Comparison of ENCODE assay signal across 2 cellular contexts in the genomic region with DNA sequence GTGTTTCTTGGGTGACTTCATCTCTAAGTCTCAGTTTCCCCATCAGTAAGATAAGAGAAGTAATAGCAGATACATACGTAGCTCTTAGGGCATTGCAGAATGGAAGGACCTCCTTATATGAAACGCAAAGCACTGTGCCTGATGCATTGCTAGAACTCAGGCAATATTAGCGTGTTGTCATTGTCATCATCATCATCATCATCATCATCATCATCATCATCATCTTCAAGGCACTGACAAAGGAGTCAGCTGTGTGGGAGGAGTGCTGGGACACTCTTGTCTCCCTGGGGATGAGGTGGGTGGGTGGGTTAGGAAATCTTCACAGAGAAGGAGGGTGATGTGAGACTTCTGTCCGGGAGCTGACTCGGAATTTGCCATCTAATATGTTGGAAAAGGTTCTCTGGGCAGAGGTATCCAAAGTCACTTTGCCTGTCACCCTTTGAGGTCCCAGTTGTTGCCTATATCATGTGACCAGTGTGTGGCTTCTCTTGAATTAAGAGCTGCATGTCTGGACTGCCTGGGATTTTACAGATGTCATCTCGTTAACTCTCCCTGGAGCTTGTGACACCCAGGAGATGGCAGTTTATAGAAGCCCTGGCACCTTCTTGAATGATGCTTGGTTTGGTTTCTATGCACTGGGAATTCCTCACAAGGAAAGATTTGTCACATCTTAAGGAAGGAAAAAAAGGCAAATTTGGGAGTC.
TF ChIP-seq lines count a peak whose summit lies in the region.

No MANE protein-coding gene starts in this region.

TF ChIP-seq in SK-N-SH, 30 proteins besides CTCF, POLR2A, EP300 and RAD21:
- TF ChIP-seq ZBTB33 (IDR thresholded peaks at IDR 0.05; ENCODE audit: borderline replicate concordance, low read depth) (no peak), CHD2 (IDR thresholded peaks at IDR 0.05; ENCODE audit: low read length, partially characterized antibody) (no peak), SIN3A (IDR thresholded peaks at IDR 0.05; ENCODE audit: borderline replicate concordance, low read depth, low read length) (no peak), TCF12 (IDR thresholded peaks at IDR 0.05) (no peak), RFX5 (IDR thresholded peaks at IDR 0.05; ENCODE audit: low read length) (no peak), FOSL2 (IDR thresholded peaks at IDR 0.05; ENCODE audit: borderline replicate concordance, low read depth) (no peak)
- TF ChIP-seq, protein P1, sequence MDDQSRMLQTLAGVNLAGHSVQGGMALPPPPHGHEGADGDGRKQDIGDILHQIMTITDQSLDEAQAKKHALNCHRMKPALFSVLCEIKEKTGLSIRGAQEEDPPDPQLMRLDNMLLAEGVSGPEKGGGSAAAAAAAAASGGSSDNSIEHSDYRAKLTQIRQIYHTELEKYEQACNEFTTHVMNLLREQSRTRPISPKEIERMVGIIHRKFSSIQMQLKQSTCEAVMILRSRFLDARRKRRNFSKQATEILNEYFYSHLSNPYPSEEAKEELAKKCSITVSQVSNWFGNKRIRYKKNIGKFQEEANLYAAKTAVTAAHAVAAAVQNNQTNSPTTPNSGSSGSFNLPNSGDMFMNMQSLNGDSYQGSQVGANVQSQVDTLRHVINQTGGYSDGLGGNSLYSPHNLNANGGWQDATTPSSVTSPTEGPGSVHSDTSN (IDR thresholded peaks at IDR 0.05), result no peak
- TF ChIP-seq, protein P2, sequence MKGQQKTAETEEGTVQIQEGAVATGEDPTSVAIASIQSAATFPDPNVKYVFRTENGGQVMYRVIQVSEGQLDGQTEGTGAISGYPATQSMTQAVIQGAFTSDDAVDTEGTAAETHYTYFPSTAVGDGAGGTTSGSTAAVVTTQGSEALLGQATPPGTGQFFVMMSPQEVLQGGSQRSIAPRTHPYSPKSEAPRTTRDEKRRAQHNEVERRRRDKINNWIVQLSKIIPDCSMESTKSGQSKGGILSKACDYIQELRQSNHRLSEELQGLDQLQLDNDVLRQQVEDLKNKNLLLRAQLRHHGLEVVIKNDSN (IDR thresholded peaks at IDR 0.05; ENCODE audit: borderline replicate concordance, low read depth), result no peak
TF ChIP-seq in SK-N-SH: peak in this region for 0.

TF ChIP-seq in SK-N-SH treated with all-trans-retinoic acid at 6 μM for 48 hours, 23 proteins besides CTCF, POLR2A, EP300 and RAD21:
- TF ChIP-seq, protein P3, sequence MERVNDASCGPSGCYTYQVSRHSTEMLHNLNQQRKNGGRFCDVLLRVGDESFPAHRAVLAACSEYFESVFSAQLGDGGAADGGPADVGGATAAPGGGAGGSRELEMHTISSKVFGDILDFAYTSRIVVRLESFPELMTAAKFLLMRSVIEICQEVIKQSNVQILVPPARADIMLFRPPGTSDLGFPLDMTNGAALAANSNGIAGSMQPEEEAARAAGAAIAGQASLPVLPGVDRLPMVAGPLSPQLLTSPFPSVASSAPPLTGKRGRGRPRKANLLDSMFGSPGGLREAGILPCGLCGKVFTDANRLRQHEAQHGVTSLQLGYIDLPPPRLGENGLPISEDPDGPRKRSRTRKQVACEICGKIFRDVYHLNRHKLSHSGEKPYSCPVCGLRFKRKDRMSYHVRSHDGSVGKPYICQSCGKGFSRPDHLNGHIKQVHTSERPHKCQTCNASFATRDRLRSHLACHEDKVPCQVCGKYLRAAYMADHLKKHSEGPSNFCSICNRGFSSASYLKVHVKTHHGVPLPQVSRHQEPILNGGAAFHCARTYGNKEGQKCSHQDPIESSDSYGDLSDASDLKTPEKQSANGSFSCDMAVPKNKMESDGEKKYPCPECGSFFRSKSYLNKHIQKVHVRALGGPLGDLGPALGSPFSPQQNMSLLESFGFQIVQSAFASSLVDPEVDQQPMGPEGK (CRISPR knock-in tag; IDR thresholded peaks at IDR 0.05; ENCODE audit: borderline replicate concordance), result no peak
- TF ChIP-seq ARNTL (CRISPR knock-in tag; IDR thresholded peaks at IDR 0.05; ENCODE audit: borderline replicate concordance, low read depth), result no peak
- TF ChIP-seq, protein P4, sequence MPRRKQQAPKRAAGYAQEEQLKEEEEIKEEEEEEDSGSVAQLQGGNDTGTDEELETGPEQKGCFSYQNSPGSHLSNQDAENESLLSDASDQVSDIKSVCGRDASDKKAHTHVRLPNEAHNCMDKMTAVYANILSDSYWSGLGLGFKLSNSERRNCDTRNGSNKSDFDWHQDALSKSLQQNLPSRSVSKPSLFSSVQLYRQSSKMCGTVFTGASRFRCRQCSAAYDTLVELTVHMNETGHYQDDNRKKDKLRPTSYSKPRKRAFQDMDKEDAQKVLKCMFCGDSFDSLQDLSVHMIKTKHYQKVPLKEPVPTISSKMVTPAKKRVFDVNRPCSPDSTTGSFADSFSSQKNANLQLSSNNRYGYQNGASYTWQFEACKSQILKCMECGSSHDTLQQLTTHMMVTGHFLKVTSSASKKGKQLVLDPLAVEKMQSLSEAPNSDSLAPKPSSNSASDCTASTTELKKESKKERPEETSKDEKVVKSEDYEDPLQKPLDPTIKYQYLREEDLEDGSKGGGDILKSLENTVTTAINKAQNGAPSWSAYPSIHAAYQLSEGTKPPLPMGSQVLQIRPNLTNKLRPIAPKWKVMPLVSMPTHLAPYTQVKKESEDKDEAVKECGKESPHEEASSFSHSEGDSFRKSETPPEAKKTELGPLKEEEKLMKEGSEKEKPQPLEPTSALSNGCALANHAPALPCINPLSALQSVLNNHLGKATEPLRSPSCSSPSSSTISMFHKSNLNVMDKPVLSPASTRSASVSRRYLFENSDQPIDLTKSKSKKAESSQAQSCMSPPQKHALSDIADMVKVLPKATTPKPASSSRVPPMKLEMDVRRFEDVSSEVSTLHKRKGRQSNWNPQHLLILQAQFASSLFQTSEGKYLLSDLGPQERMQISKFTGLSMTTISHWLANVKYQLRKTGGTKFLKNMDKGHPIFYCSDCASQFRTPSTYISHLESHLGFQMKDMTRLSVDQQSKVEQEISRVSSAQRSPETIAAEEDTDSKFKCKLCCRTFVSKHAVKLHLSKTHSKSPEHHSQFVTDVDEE (CRISPR knock-in tag; IDR thresholded peaks at IDR 0.05), result no peak
- TF ChIP-seq ZNF70 (CRISPR knock-in tag; IDR thresholded peaks at IDR 0.05), result no peak
- no peak for TF ChIP-seq ZFP30 (CRISPR knock-in tag; IDR thresholded peaks at IDR 0.05)
- no peak for TF ChIP-seq ZC3H10 (CRISPR knock-in tag; IDR thresholded peaks at IDR 0.05)
- no peak for TF ChIP-seq ZNF8 (CRISPR knock-in tag; IDR thresholded peaks at IDR 0.05)
- no peak for TF ChIP-seq SNAI2 (CRISPR knock-in tag; IDR thresholded peaks at IDR 0.05)
- no peak for TF ChIP-seq BACH2 (CRISPR knock-in tag; IDR thresholded peaks at IDR 0.05; ENCODE audit: borderline replicate concordance)
- TF ChIP-seq CSDC2 (CRISPR knock-in tag; IDR thresholded peaks at IDR 0.05), result no peak
- TF ChIP-seq POU6F1 (CRISPR knock-in tag; IDR thresholded peaks at IDR 0.05; ENCODE audit: borderline replicate concordance, low read depth), result no peak
- TF ChIP-seq CREB5 (CRISPR knock-in tag; IDR thresholded peaks at IDR 0.05; ENCODE audit: low read depth), result no peak
- TF ChIP-seq, protein P5, sequence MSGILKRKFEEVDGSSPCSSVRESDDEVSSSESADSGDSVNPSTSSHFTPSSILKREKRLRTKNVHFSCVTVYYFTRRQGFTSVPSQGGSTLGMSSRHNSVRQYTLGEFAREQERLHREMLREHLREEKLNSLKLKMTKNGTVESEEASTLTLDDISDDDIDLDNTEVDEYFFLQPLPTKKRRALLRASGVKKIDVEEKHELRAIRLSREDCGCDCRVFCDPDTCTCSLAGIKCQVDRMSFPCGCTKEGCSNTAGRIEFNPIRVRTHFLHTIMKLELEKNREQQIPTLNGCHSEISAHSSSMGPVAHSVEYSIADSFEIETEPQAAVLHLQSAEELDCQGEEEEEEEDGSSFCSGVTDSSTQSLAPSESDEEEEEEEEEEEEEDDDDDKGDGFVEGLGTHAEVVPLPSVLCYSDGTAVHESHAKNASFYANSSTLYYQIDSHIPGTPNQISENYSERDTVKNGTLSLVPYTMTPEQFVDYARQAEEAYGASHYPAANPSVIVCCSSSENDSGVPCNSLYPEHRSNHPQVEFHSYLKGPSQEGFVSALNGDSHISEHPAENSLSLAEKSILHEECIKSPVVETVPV (CRISPR knock-in tag; IDR thresholded peaks at IDR 0.05), result no peak
- TF ChIP-seq TCF4 (CRISPR knock-in tag; IDR thresholded peaks at IDR 0.05; ENCODE audit: borderline replicate concordance), result no peak
- TF ChIP-seq ZFP3 (CRISPR knock-in tag; IDR thresholded peaks at IDR 0.05), result no peak
- TF ChIP-seq RARB (CRISPR knock-in tag; IDR thresholded peaks at IDR 0.05), result no peak
- TF ChIP-seq ISL1 (CRISPR knock-in tag; IDR thresholded peaks at IDR 0.05), result no peak
- no peak for TF ChIP-seq ESRRG (CRISPR knock-in tag; IDR thresholded peaks at IDR 0.05)
- TF ChIP-seq ZNF565 (CRISPR knock-in tag; conservative IDR thresholded peaks at IDR 0.05; ENCODE audit: low read depth), result no peak
TF ChIP-seq in SK-N-SH treated with all-trans-retinoic acid at 6 μM for 48 hours: peak in this region for 0.
